In the genomic region with DNA sequence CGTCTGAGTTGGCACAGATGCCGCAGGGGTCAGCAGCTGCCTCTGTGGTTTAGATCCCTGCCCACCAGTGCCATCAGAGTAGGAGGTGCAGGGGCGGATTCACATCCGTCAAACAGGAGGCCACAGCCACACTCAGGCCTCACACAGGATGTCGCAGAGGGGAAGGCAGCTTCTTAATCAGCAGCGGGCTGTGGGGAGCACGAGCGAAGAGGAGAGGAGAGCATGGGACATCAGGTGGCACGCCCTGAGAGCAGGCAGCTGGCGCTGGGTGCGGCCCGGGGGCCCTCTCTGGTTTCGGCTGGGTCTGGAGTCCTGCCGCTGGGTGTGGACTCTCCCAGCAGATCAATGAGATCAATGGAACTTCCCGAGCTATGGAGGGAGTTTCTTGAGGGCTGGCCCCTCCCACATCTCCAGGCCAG, we compare ENCODE assay signal across 9 cellular contexts. TPM values are rescaled to one million over a fixed set of nuclear protein-coding genes. Genes with fewer than 3 reads are reported as not detected.
DNase-seq lines count a peak whose midpoint lies in the region; ATAC-seq, FAIRE-seq and TF ChIP-seq lines count a peak whose summit lies in the region.
"Had no signal": no experiment of that assay in that cellular context is flagged by ENCODE, and none has a peak within 500 bp of the region (broad histone marks: within the 10 kb centered on the region; RNA-seq: fewer than 3 reads in every experiment).

No MANE protein-coding gene starts in this region.

- H3K27ac Mint-ChIP-seq in CD4-positive, alpha-beta memory T cell = peak overlapping the region; percentile 84 to 96 (median 94)
- peak overlapping the region; percentile 39 to 91 for H3K27ac Mint-ChIP-seq in activated naive CD4-positive, alpha-beta T cell treated with anti-CD3 and anti-CD28 coated beads, Interleukin-2, amount 50 U/mL, for 72 hours
- H3K27ac Mint-ChIP-seq in progenitor cell of endocrine pancreas = peak overlapping the region; percentile 98

- H3K36me3 Mint-ChIP-seq in CD4-positive, alpha-beta memory T cell = peaks cover 3 to 6% of the 10 kb centered on the region in 2 donors
- no peaks in the 10 kb centered on the region for H3K36me3 Mint-ChIP-seq in activated naive CD4-positive, alpha-beta T cell treated with anti-CD3 and anti-CD28 coated beads, Interleukin-2, amount 50 U/mL, for 72 hours
- peaks cover 8% of the 10 kb centered on the region for H3K36me3 Mint-ChIP-seq in progenitor cell of endocrine pancreas (ENCODE audit: insufficient read depth)

- no peaks in the 10 kb centered on the region for H3K27me3 Mint-ChIP-seq in CD4-positive, alpha-beta memory T cell
- H3K27me3 Mint-ChIP-seq in progenitor cell of endocrine pancreas = no peaks in the 10 kb centered on the region

- FAIRE-seq in HTR-8/SVneo (lab: Jason Lieb, UNC) = no peak

- H3K4me1 Mint-ChIP-seq in CD4-positive, alpha-beta memory T cell = peaks cover 11 to 34% (median 21%) of the 10 kb centered on the region in 4 donors
- H3K4me1 Mint-ChIP-seq in progenitor cell of endocrine pancreas (ENCODE audit: low read depth) = peaks cover 57% of the 10 kb centered on the region

- peak; percentile 94 to 99 for ATAC-seq in activated naive CD4-positive, alpha-beta T cell treated with anti-CD3 and anti-CD28 coated beads, Interleukin-2, amount 50 U/mL, for 72 hours

- no peaks in the 10 kb centered on the region for H4K20me1 ChIP-seq in osteoblast (ENCODE audit: insufficient read depth, low read length)

- no peaks in the 10 kb centered on the region for H3K9me3 Mint-ChIP-seq in CD4-positive, alpha-beta memory T cell
- no peaks in the 10 kb centered on the region for H3K9me3 Mint-ChIP-seq in activated naive CD4-positive, alpha-beta T cell treated with anti-CD3 and anti-CD28 coated beads, Interleukin-2, amount 50 U/mL, for 72 hours
- no peaks in the 10 kb centered on the region for H3K9me3 Mint-ChIP-seq in progenitor cell of endocrine pancreas (ENCODE audit: low read depth)

- CTCF ChIA-PET in CD4-positive, alpha-beta memory T cell (lab: Charles Lee; ENCODE audit: partially characterized antibody) = interaction anchor here (0.5 to 2.4 kb wide), 11 partner anchors 10 to 191 kb away, joined by 3 to 11 read pairs (median 4); partner anchors contain the start of genes LLGL2 and TSEN54

- peak overlapping the region; percentile 48 to 82 (median 73) for H3K4me3 Mint-ChIP-seq in CD4-positive, alpha-beta memory T cell
- peak overlapping the region; percentile 10 for H3K4me3 Mint-ChIP-seq in progenitor cell of endocrine pancreas (ENCODE audit: low read depth)

- no peaks in the 10 kb centered on the region for H3K9me3 ChIP-seq in CD4-positive, alpha-beta memory T cell (ENCODE audit: control insufficient read depth in 1 of 2, low read length in 2 of 2)
- no peaks in the 10 kb centered on the region for H3K9me3 ChIP-seq in osteoblast (ENCODE audit: low read depth, low read length)

- peak; percentile 48 to 69 (median 59) for DNase-seq in CD4-positive, alpha-beta memory T cell
- DNase-seq in T-helper 9 cell (peak; percentile 31), progenitor cell of endocrine pancreas (ENCODE audit: low spot score, unreplicated experiment) (peak; percentile 52), HTR-8/SVneo (ENCODE audit: insufficient read length, low spot score) (no peak), cortex of kidney (lab: John Stamatoyannopoulos, UW) (no peak), NCI-H1048 (lab: John Stamatoyannopoulos, UW) (no peak), osteoblast (ENCODE audit: insufficient read length, low spot score, missing footprints) (no peak)
- peak; percentile 62 to 76 for DNase-seq in activated naive CD4-positive, alpha-beta T cell treated with anti-CD3 and anti-CD28 coated beads, Interleukin-2, amount 50 U/mL, for 72 hours (ENCODE audit: low spot score in 2 of 2)

- no peaks in the 10 kb centered on the region for H3K79me2 ChIP-seq in osteoblast (ENCODE audit: insufficient read depth, low read length)

- H3K36me3 ChIP-seq in CD4-positive, alpha-beta memory T cell (ENCODE audit: insufficient read depth, low read length) = no peaks in the 10 kb centered on the region
- no peaks in the 10 kb centered on the region for H3K36me3 ChIP-seq in osteoblast (ENCODE audit: insufficient read depth, low read length)

- H3K4me2 ChIP-seq in osteoblast (ENCODE audit: insufficient read depth, low read length) = no peak overlapping the region

- peaks cover 25% of the 10 kb centered on the region for H3K4me1 ChIP-seq in CD4-positive, alpha-beta memory T cell (ENCODE audit: insufficient read depth, low read length)
- H3K4me1 ChIP-seq in osteoblast (ENCODE audit: insufficient read depth, low read length) = no peaks in the 10 kb centered on the region

- H3K27me3 ChIP-seq in CD4-positive, alpha-beta memory T cell (ENCODE audit: insufficient read depth, low read length) = no peaks in the 10 kb centered on the region
- H3K27me3 ChIP-seq in osteoblast (ENCODE audit: insufficient read depth, low read length) = peaks cover 3% of the 10 kb centered on the region

- POLR2A ChIA-PET in CD4-positive, alpha-beta memory T cell (lab: Charles Lee; ENCODE audit: partially characterized antibody) = interaction anchor here (0.6 to 2.7 kb wide), 12 partner anchors 8 to 477 kb away, joined by 3 to 27 read pairs (median 5); partner anchors contain the start of genes LLGL2, RECQL5, SAP30BP and SLC25A19

- peak overlapping the region; percentile 53 for H3K27ac ChIP-seq in CD4-positive, alpha-beta memory T cell (ENCODE audit: low read depth, low read length)
- H3K27ac ChIP-seq in osteoblast (ENCODE audit: low read depth, low read length) = no peak overlapping the region
- H3K27ac ChIP-seq: SK-N-MC had no signal

- intact Hi-C loops in CD4-positive, alpha-beta memory T cell (cut with micrococcal nuclease) = no loop called here

- H2AFZ ChIP-seq in osteoblast (ENCODE audit: low read length) = no peak overlapping the region

- peak overlapping the region in 1 of 2 donors; percentile 7 for H3K4me3 ChIP-seq in CD4-positive, alpha-beta memory T cell (ENCODE audit: low read length in 2 of 2)
- H3K4me3 ChIP-seq in osteoblast (ENCODE audit: insufficient read depth, low read length) = no peak overlapping the region
- H3K4me3 ChIP-seq: SK-N-MC had no signal

- TF ChIP-seq CTCF in progenitor cell of endocrine pancreas (IDR thresholded peaks at IDR 0.05; ENCODE audit: unreplicated experiment) (no peak), osteoblast (IDR thresholded peaks at IDR 0.05; ENCODE audit: extremely low read depth, low read depth, low read length) (no peak)

RNA-seq across cellular contexts. Expression of gene LLGL2, which starts 9.6 kb away (rescaled TPM):
- 10 to 100 TPM; 40.1 to 43.6 TPM for total RNA-seq in CD4-positive, alpha-beta memory T cell
- 10 to 100 TPM; 19.3 to 24.4 TPM for polyA plus RNA-seq in CD4-positive, alpha-beta memory T cell
- total RNA-seq in activated naive CD4-positive, alpha-beta T cell treated with anti-CD3 and anti-CD28 coated beads, Interleukin-2, amount 50 U/mL, for 72 hours = 10 to 100 TPM; 12.0 to 12.8 TPM
- total RNA-seq in progenitor cell of endocrine pancreas (232 and 235 TPM in 2 replicates), osteoblast (0.36 and 0.59 TPM in 2 replicates)

RNA-seq across cellular contexts. Expression of gene TSEN54, which starts 18.8 kb away (rescaled TPM):
- total RNA-seq in CD4-positive, alpha-beta memory T cell = 10 to 100 TPM; 45.7 to 49.3 TPM
- 100 to 1,000 TPM in 1 of 2 donors, 10 to 100 TPM in 1; 80.3 to 110 TPM for polyA plus RNA-seq in CD4-positive, alpha-beta memory T cell
- total RNA-seq in activated naive CD4-positive, alpha-beta T cell treated with anti-CD3 and anti-CD28 coated beads, Interleukin-2, amount 50 U/mL, for 72 hours = 10 to 100 TPM; 26.8 to 45.5 TPM
- total RNA-seq in progenitor cell of endocrine pancreas = 56.0 and 56.4 TPM in 2 replicates
- 9.7 and 10.9 TPM in 2 replicates for total RNA-seq in osteoblast

RNA-seq across cellular contexts. Expression of gene CASKIN2, which starts 19.8 kb away (rescaled TPM):
- total RNA-seq in CD4-positive, alpha-beta memory T cell = under 1 TPM; 0.32 to 0.53 TPM
- not detected for polyA plus RNA-seq in CD4-positive, alpha-beta memory T cell
- total RNA-seq in activated naive CD4-positive, alpha-beta T cell treated with anti-CD3 and anti-CD28 coated beads, Interleukin-2, amount 50 U/mL, for 72 hours = 1 to 10 TPM; 1.7 to 3.5 TPM
- total RNA-seq in progenitor cell of endocrine pancreas = 47.6 and 50.6 TPM in 2 replicates
- 8.7 and 10.3 TPM in 2 replicates for total RNA-seq in osteoblast

RNA-seq across cellular contexts. Expression of gene MYO15B, which starts 52.5 kb away (rescaled TPM):
- 10 to 100 TPM; 75.1 to 83.7 TPM for total RNA-seq in CD4-positive, alpha-beta memory T cell
- polyA plus RNA-seq in CD4-positive, alpha-beta memory T cell = under 1 TPM in 1 of 2 donors, not detected in 1; 0.89 TPM
- 10 to 100 TPM; 38.4 to 45.0 TPM for total RNA-seq in activated naive CD4-positive, alpha-beta T cell treated with anti-CD3 and anti-CD28 coated beads, Interleukin-2, amount 50 U/mL, for 72 hours
- 336 and 337 TPM in 2 replicates for total RNA-seq in progenitor cell of endocrine pancreas
- total RNA-seq in osteoblast = 0.88 and 1.4 TPM in 2 replicates

Comparison
In these comparisons a context has a peak if more than half of its experiments do, and no peak if none do; other contexts are left out.
1. DNase-seq: peak in CD4-positive, alpha-beta memory T cell (5 of 5), T-helper 9 cell (single experiment), activated naive CD4-positive, alpha-beta T cell treated with anti-CD3 and anti-CD28 coated beads, Interleukin-2, amount 50 U/mL, for 72 hours (2 of 2) and progenitor cell of endocrine pancreas (single experiment); none in HTR-8/SVneo (single experiment), cortex of kidney (single experiment), NCI-H1048 (single experiment) and osteoblast (single experiment).
2. Peak in every context shown above with its lines, with median percentiles within 50 percentile points of each other: H3K27ac Mint-ChIP-seq.